ENCODE assay signal across 22 cellular contexts in the genomic region with DNA sequence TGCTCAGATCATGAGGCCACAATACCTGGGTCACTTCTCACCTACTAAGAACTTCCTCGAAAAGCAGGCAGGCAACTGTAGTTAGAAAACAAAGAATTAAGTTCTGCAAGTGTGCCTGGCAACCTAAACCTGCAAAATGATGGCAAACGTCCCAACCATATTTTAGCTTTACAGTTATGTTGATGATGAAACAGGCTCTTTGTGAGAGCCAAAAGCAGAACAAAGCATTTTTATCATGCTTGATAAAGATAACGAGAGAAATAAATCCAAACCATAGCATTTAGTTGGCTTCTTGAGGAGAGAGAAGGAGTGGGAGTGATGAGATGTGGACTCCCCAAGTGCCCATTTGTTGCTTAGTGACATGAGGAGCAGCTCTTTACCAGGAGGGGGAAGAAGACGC.
DNase-seq lines count a peak whose midpoint lies in the region; ATAC-seq and TF ChIP-seq lines count a peak whose summit lies in the region.
"Had no signal": no experiment of that assay in that cellular context is flagged by ENCODE, and none has a peak within 500 bp of the region (broad histone marks: within the 10 kb centered on the region; RNA-seq: fewer than 3 reads in every experiment).

No MANE protein-coding gene starts in this region.

- peaks cover 44% of the 10 kb centered on the region for H3K4me1 ChIP-seq in neural progenitor cell
- H3K4me1 ChIP-seq: BLaER1 treated with 17β-estradiol and CSF1 and Interleukin-3, amounts not matched to agents 10 nM and 100 nM; HAP-1 had no signal

- H3K4me3 ChIP-seq in choroid plexus epithelial cell (ENCODE audit: low read depth, low read length) (no peak overlapping the region), neural progenitor cell (no peak overlapping the region)
- H3K4me3 ChIP-seq: BLaER1 treated with 17β-estradiol and CSF1 and Interleukin-3, amounts not matched to agents 10 nM and 100 nM; GM23248; HAP-1 had no signal

- CTCF ChIA-PET in WTC11 (lab: Charles Lee): no interaction called here

- H4K20me1 ChIP-seq in neural progenitor cell (ENCODE audit: low read depth): no peaks in the 10 kb centered on the region
- H4K20me1 ChIP-seq: BLaER1 treated with 17β-estradiol and CSF1 and Interleukin-3, amounts not matched to agents 10 nM and 100 nM had no signal

- no peak overlapping the region for H3K27ac Mint-ChIP-seq in WTC11
- no peak overlapping the region for H3K27ac Mint-ChIP-seq in neural progenitor cell
- no peak overlapping the region for H3K27ac Mint-ChIP-seq in activated T-cell treated with anti-CD3 and anti-CD28 coated beads, Interleukin-2, amount 50 U/mL, for 24 hours
- no peak overlapping the region for H3K27ac Mint-ChIP-seq in CD14-positive monocyte
- H3K27ac Mint-ChIP-seq: CD8-positive, alpha-beta T cell had no signal

- H3K4me3 Mint-ChIP-seq in WTC11 (no peak overlapping the region), neural progenitor cell (no peak overlapping the region), CD14-positive monocyte (no peak overlapping the region)
- no peak overlapping the region for H3K4me3 Mint-ChIP-seq in activated T-cell treated with anti-CD3 and anti-CD28 coated beads, Interleukin-2, amount 50 U/mL, for 24 hours
- H3K4me3 Mint-ChIP-seq: CD8-positive, alpha-beta T cell had no signal

- no peak overlapping the region for H3K9ac ChIP-seq in neural progenitor cell
- H3K9ac ChIP-seq: BLaER1 treated with 17β-estradiol and CSF1 and Interleukin-3, amounts not matched to agents 10 nM and 100 nM; GM23248 had no signal

- H3K4me1 Mint-ChIP-seq in WTC11 (peaks cover 32% of the 10 kb centered on the region), neural progenitor cell (peaks cover 35% of the 10 kb centered on the region), CD14-positive monocyte (no peaks in the 10 kb centered on the region)
- no peaks in the 10 kb centered on the region for H3K4me1 Mint-ChIP-seq in activated T-cell treated with anti-CD3 and anti-CD28 coated beads, Interleukin-2, amount 50 U/mL, for 24 hours (ENCODE audit: low read depth)

- H3K9me3 ChIP-seq in neural progenitor cell (ENCODE audit: low read depth): no peaks in the 10 kb centered on the region
- H3K9me3 ChIP-seq: BLaER1 treated with 17β-estradiol and CSF1 and Interleukin-3, amounts not matched to agents 10 nM and 100 nM; HAP-1 had no signal

- no peaks in the 10 kb centered on the region for H3K79me2 ChIP-seq in neural progenitor cell (ENCODE audit: low read depth)

- H3K4me2 ChIP-seq in neural progenitor cell: peak overlapping the region; percentile 0
- H3K4me2 ChIP-seq: BLaER1 treated with 17β-estradiol and CSF1 and Interleukin-3, amounts not matched to agents 10 nM and 100 nM had no signal

- ATAC-seq in WTC11 (peak; percentile 22; the same call in 1 of the 2 replicates), HG03571 (IDR thresholded peaks at IDR 0.05; ENCODE audit: unreplicated experiment) (no peak)
- ATAC-seq: CD8-positive, alpha-beta T cell; Panc1 had no signal

- TF ChIP-seq CTCF in WTC11 (IDR thresholded peaks at IDR 0.05) (no peak), choroid plexus epithelial cell (conservative IDR thresholded peaks at IDR 0.05; ENCODE audit: low read depth, low read length) (no peak), neural progenitor cell (IDR thresholded peaks at IDR 0.05) (no peak), CD14-positive monocyte (IDR thresholded peaks at IDR 0.05) (no peak)

- H3K36me3 Mint-ChIP-seq in WTC11 (no peaks in the 10 kb centered on the region), neural progenitor cell (peaks cover 3% of the 10 kb centered on the region), CD14-positive monocyte (no peaks in the 10 kb centered on the region)
- H3K36me3 Mint-ChIP-seq in activated T-cell treated with anti-CD3 and anti-CD28 coated beads, Interleukin-2, amount 50 U/mL, for 24 hours (ENCODE audit: low read depth): no peaks in the 10 kb centered on the region
- H3K36me3 Mint-ChIP-seq: CD8-positive, alpha-beta T cell had no signal

- H2AFZ ChIP-seq in neural progenitor cell (replicated peaks): no peak overlapping the region
- H2AFZ ChIP-seq: GM23248 had no signal

- no peaks in the 10 kb centered on the region for H3K36me3 ChIP-seq in neural progenitor cell
- H3K36me3 ChIP-seq: BLaER1 treated with 17β-estradiol and CSF1 and Interleukin-3, amounts not matched to agents 10 nM and 100 nM; HAP-1 had no signal

- H3K9me3 Mint-ChIP-seq in WTC11 (no peaks in the 10 kb centered on the region), neural progenitor cell (no peaks in the 10 kb centered on the region), CD14-positive monocyte (peaks cover 0 to 1% (median 0%) of the 10 kb centered on the region in 7 donors)
- no peaks in the 10 kb centered on the region for H3K9me3 Mint-ChIP-seq in activated T-cell treated with anti-CD3 and anti-CD28 coated beads, Interleukin-2, amount 50 U/mL, for 24 hours
- H3K9me3 Mint-ChIP-seq: CD8-positive, alpha-beta T cell had no signal

- H3K27me3 Mint-ChIP-seq in WTC11 (ENCODE audit: low read depth): peaks cover 4% of the 10 kb centered on the region
- no peaks in the 10 kb centered on the region for H3K27me3 Mint-ChIP-seq in neural progenitor cell (ENCODE audit: insufficient read depth, low read depth)
- H3K27me3 Mint-ChIP-seq in activated T-cell treated with anti-CD3 and anti-CD28 coated beads, Interleukin-2, amount 50 U/mL, for 24 hours: peaks cover 2% of the 10 kb centered on the region
- peaks cover 0 to 4% (median 2%) of the 10 kb centered on the region in 3 donors for H3K27me3 Mint-ChIP-seq in CD14-positive monocyte (ENCODE audit: low read depth in 3 of 3)

- H3K27ac ChIP-seq in neural progenitor cell: no peak overlapping the region
- H3K27ac ChIP-seq: 22Rv1; BLaER1 treated with 17β-estradiol and CSF1 and Interleukin-3, amounts not matched to agents 10 nM and 100 nM; GM23248; HL-60 had no signal

- POLR2A ChIA-PET in WTC11 (lab: Charles Lee): no interaction called here

- peak in 2 of 3 experiments; percentile 39 to 67 for DNase-seq in NCI-H1417 (lab: John Stamatoyannopoulos, UW)
- no peak for DNase-seq in NCI-H1417 treated with DMSO at 0.1 percent for 48 hours (lab: John Stamatoyannopoulos, UW)
- DNase-seq in WTC11 (ENCODE audit: low spot score): no peak
- peak; percentile 39 for DNase-seq in choroid plexus epithelial cell (ENCODE audit: low read depth)
- no peak for DNase-seq in neural progenitor cell (ENCODE audit: low spot score)
- no peak for DNase-seq in activated T-cell treated with anti-CD3 and anti-CD28 coated beads, Interleukin-2, amount 50 U/mL, for 24 hours
- no peak for DNase-seq in CD14-positive monocyte (ENCODE audit: low spot score)
- DNase-seq: CD8-positive, alpha-beta T cell; GM23248; KBM-7; MM.1S; NCI-H1092; NCI-H1694 treated with DMSO at 0.1 percent for 48 hours; NCI-H2107; NCI-H345; NCI-H524 treated with DMSO at 0.1 percent for 48 hours had no signal

- no peaks in the 10 kb centered on the region for H3K27me3 ChIP-seq in neural progenitor cell
- H3K27me3 ChIP-seq: BLaER1 treated with 17β-estradiol and CSF1 and Interleukin-3, amounts not matched to agents 10 nM and 100 nM had no signal

- intact Hi-C loops in CD14-positive monocyte (cut with micrococcal nuclease): no loop called here

- peaks cover 27% of the 10 kb centered on the region for H3F3A ChIP-seq in neural progenitor cell (ENCODE audit: low read depth)

TF ChIP-seq in WTC11, 78 proteins besides CTCF, POLR2A, EP300 and RAD21:
- no peak for TF ChIP-seq JAZF1 (CRISPR knock-in tag; IDR thresholded peaks at IDR 0.05)
- TF ChIP-seq, protein P1, sequence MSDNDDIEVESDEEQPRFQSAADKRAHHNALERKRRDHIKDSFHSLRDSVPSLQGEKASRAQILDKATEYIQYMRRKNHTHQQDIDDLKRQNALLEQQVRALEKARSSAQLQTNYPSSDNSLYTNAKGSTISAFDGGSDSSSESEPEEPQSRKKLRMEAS (CRISPR knock-in tag; IDR thresholded peaks at IDR 0.05): no peak
- no peak for TF ChIP-seq KAT7 (CRISPR knock-in tag; IDR thresholded peaks at IDR 0.05; ENCODE audit: borderline replicate concordance)
- TF ChIP-seq, protein P2, sequence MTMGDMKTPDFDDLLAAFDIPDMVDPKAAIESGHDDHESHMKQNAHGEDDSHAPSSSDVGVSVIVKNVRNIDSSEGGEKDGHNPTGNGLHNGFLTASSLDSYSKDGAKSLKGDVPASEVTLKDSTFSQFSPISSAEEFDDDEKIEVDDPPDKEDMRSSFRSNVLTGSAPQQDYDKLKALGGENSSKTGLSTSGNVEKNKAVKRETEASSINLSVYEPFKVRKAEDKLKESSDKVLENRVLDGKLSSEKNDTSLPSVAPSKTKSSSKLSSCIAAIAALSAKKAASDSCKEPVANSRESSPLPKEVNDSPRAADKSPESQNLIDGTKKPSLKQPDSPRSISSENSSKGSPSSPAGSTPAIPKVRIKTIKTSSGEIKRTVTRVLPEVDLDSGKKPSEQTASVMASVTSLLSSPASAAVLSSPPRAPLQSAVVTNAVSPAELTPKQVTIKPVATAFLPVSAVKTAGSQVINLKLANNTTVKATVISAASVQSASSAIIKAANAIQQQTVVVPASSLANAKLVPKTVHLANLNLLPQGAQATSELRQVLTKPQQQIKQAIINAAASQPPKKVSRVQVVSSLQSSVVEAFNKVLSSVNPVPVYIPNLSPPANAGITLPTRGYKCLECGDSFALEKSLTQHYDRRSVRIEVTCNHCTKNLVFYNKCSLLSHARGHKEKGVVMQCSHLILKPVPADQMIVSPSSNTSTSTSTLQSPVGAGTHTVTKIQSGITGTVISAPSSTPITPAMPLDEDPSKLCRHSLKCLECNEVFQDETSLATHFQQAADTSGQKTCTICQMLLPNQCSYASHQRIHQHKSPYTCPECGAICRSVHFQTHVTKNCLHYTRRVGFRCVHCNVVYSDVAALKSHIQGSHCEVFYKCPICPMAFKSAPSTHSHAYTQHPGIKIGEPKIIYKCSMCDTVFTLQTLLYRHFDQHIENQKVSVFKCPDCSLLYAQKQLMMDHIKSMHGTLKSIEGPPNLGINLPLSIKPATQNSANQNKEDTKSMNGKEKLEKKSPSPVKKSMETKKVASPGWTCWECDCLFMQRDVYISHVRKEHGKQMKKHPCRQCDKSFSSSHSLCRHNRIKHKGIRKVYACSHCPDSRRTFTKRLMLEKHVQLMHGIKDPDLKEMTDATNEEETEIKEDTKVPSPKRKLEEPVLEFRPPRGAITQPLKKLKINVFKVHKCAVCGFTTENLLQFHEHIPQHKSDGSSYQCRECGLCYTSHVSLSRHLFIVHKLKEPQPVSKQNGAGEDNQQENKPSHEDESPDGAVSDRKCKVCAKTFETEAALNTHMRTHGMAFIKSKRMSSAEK (CRISPR knock-in tag; IDR thresholded peaks at IDR 0.05; ENCODE audit: borderline replicate concordance): no peak
- no peak for TF ChIP-seq ZNF671 (CRISPR knock-in tag; IDR thresholded peaks at IDR 0.05)
- no peak for TF ChIP-seq NR1H2 (CRISPR knock-in tag; IDR thresholded peaks at IDR 0.05)
- TF ChIP-seq FOXK1 (CRISPR knock-in tag; IDR thresholded peaks at IDR 0.05): no peak
- TF ChIP-seq CREM (CRISPR knock-in tag; IDR thresholded peaks at IDR 0.05): no peak

Comparison
In these comparisons a context has a peak if more than half of its experiments do, and no peak if none do; other contexts are left out.
1. DNase-seq: peak in NCI-H1417 (2 of 3) and choroid plexus epithelial cell (single experiment); none in NCI-H1417 treated with DMSO at 0.1 percent for 48 hours (single experiment), WTC11 (single experiment), neural progenitor cell (single experiment), activated T-cell treated with anti-CD3 and anti-CD28 coated beads, Interleukin-2, amount 50 U/mL, for 24 hours (single experiment) and CD14-positive monocyte (single experiment).